Comparison of ENCODE assay signal across 9 cellular contexts in the genomic region with DNA sequence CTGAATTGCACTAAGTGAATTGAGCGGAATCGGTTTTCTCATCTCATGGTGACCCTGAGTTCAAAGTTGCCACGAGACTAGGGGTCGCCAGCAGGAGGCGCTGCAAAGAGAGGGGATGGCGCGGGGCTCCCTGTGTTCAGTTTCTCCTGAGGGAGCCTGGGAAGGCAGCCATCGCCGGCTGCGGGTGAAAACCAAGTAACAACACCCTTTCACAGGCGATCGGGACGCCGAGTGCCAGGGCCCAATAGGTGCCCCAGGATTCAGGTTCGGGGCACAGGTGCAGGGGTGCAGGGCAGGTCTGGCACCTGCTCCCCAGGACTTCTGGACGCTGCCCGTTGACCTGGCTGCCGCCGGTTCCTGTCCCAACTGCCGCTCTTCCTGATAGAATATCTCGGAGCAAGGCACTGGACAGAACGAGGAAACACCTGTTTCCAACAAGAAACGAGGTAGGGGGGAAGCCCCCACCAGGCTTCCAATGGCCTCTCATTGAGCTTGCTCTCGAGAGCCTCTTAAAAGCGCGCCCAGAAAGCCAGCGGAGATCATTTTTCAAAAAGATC. TPM values are rescaled to one million over a fixed set of nuclear protein-coding genes. Genes with fewer than 3 reads are reported as not detected.
DNase-seq lines count a peak whose midpoint lies in the region; ATAC-seq and TF ChIP-seq lines count a peak whose summit lies in the region.
"Had no signal": no experiment of that assay in that cellular context is flagged by ENCODE, and none has a peak within 500 bp of the region (broad histone marks: within the 10 kb centered on the region; RNA-seq: fewer than 3 reads in every experiment).

No MANE protein-coding gene starts in this region.

- H3K4me3 ChIP-seq in endocrine pancreas (ENCODE audit: control insufficient read depth, insufficient read depth, low read length) = peak overlapping the region; percentile 43

- TF ChIP-seq CTCF in AG09319 (IDR thresholded peaks at IDR 0.05; ENCODE audit: low read depth, low read length) (peak; percentile 22), natural killer cell (IDR thresholded peaks at IDR 0.05) (no peak)

- peak overlapping the region; percentile 69 for H3K4me3 Mint-ChIP-seq in natural killer cell

- H3K4me1 ChIP-seq in endocrine pancreas (ENCODE audit: control insufficient read depth, insufficient read depth, low read length) = no peaks in the 10 kb centered on the region

- H3K27me3 Mint-ChIP-seq in natural killer cell (ENCODE audit: low read depth in 2 of 2) = peaks cover 25 to 38% of the 10 kb centered on the region in 2 donors

- intact Hi-C loops in natural killer cell (cut with micrococcal nuclease) = no loop called here

- H3K9me3 Mint-ChIP-seq in natural killer cell = no peaks in the 10 kb centered on the region

- no peak overlapping the region for H3K27ac Mint-ChIP-seq in natural killer cell

- no peaks in the 10 kb centered on the region for H3K36me3 ChIP-seq in endocrine pancreas (ENCODE audit: control insufficient read depth, insufficient read depth, low read length)
- H3K36me3 ChIP-seq: adrenal gland had no signal

- H3K9me3 ChIP-seq in endocrine pancreas (ENCODE audit: control insufficient read depth, low read length) = no peaks in the 10 kb centered on the region
- H3K9me3 ChIP-seq: adrenal gland had no signal

- H3K36me3 Mint-ChIP-seq in natural killer cell = no peaks in the 10 kb centered on the region

- DNase-seq in AG09319 (ENCODE audit: extremely low read depth, low read depth) = no peak
- peak; percentile 29 to 43 for DNase-seq in Kasumi-1 (lab: John Stamatoyannopoulos, UW)
- DNase-seq in natural killer cell = no peak
- no peak for DNase-seq in NCI-H1930 (lab: John Stamatoyannopoulos, UW)
- no peak for DNase-seq in AG20443 (ENCODE audit: low spot score)
- DNase-seq in C1 segment of cervical spinal cord (lab: John Stamatoyannopoulos, UW) = no peak

- ATAC-seq in natural killer cell = no peak
- ATAC-seq in HG02623 (IDR thresholded peaks at IDR 0.05; ENCODE audit: unreplicated experiment) = no peak

- no peaks in the 10 kb centered on the region for H3K27me3 ChIP-seq in endocrine pancreas (ENCODE audit: control insufficient read depth, insufficient read depth, low read length)

- H3K9ac ChIP-seq in endocrine pancreas (ENCODE audit: control insufficient read depth, insufficient read depth, low read length) = no peak overlapping the region

- peaks cover 8 to 15% of the 10 kb centered on the region in 2 donors for H3K4me1 Mint-ChIP-seq in natural killer cell

RNA-seq across cellular contexts. Expression of gene FGF16, which starts 1.1 kb away (rescaled TPM):
- total RNA-seq in natural killer cell = not detected

Comparison
In these comparisons a context has a peak if more than half of its experiments do, and no peak if none do; other contexts are left out.
1. DNase-seq: peak in Kasumi-1 (2 of 2); none in AG09319 (single experiment), natural killer cell (single experiment), NCI-H1930 (0 of 2), AG20443 (single experiment) and C1 segment of cervical spinal cord (0 of 14).